In genomic region chr13:107348931-107349330, GRCh38 we compare ENCODE assay signal across 21 cellular contexts.
DNase-seq lines count a peak whose midpoint lies in the region; ATAC-seq, FAIRE-seq and TF ChIP-seq lines count a peak whose summit lies in the region.
"Had no signal": no experiment of that assay in that cellular context is flagged by ENCODE, and none has a peak within 500 bp of the region (broad histone marks: within the 10 kb centered on the region; RNA-seq: fewer than 3 reads in every experiment).

No MANE protein-coding gene starts in this region.

- H3K4me1 ChIP-seq in fibroblast of lung (ENCODE audit: control insufficient read depth, extremely low read depth, insufficient read depth, low read length): no peaks in the 10 kb centered on the region
- H3K4me1 ChIP-seq: esophagus muscularis mucosa had no signal

- no peak overlapping the region for H3K9ac ChIP-seq in fibroblast of lung (ENCODE audit: insufficient read depth, low read length)

- FAIRE-seq in H54 (lab: Jason Lieb, UNC): peak; percentile 97
- FAIRE-seq: HTR-8/SVneo had no signal

- no peaks in the 10 kb centered on the region for H3K36me3 ChIP-seq in fibroblast of lung (ENCODE audit: control insufficient read depth, insufficient read depth, low read length)
- H3K36me3 ChIP-seq: esophagus muscularis mucosa, thoracic aorta had no signal

- H3K4me2 ChIP-seq in fibroblast of lung (ENCODE audit: extremely low read depth, insufficient read depth, low read length): no peak overlapping the region

- no peaks in the 10 kb centered on the region for H3K27me3 ChIP-seq in fibroblast of lung (ENCODE audit: control insufficient read depth, insufficient read depth, low read length)
- H3K27me3 ChIP-seq: esophagus muscularis mucosa had no signal

- no peaks in the 10 kb centered on the region for H4K20me1 ChIP-seq in fibroblast of lung (ENCODE audit: control insufficient read depth, extremely low read depth, insufficient read depth, low read length)

- peak; percentile 56 for ATAC-seq in SK-N-SH treated with all-trans-retinoic acid at 6 μM for 48 hours
- ATAC-seq in GM21717 (IDR thresholded peaks at IDR 0.05; ENCODE audit: unreplicated experiment): no peak
- ATAC-seq: mucosa of descending colon; stimulated activated naive B cell treated with anti-CD40 and anti-IgM and Interleukin-4, amounts not matched to agents 10 μg/mL and 1 μg/mL and 100 μg/mL, for 72 hours had no signal

- no peak for TF ChIP-seq CTCF in fibroblast of lung (conservative IDR thresholded peaks at IDR 0.05 in 1 of 2, IDR thresholded peaks at IDR 0.05 in 1 of 2; ENCODE audit: low read depth in 1 of 2, low read length in 2 of 2)

- no peaks in the 10 kb centered on the region for H3K79me2 ChIP-seq in fibroblast of lung (ENCODE audit: control insufficient read depth, insufficient read depth, low read length)

- DNase-seq in H54 (ENCODE audit: insufficient read length, low spot score) (no peak), fibroblast of lung (ENCODE audit: low read depth in 2 of 2) (peak; percentile 23 to 69), hepatic stellate cell (ENCODE audit: low spot score) (no peak), cerebellar nuclear complex (lab: John Stamatoyannopoulos, UW) (no peak)
- DNase-seq in activated CD8-positive, alpha-beta memory T cell treated with anti-CD3 and anti-CD28 coated beads for 24 hours: no peak
- DNase-seq: activated CD8-positive, alpha-beta memory T cell treated with anti-CD3 and anti-CD28 coated beads, Interleukin-2, amount 50 U/mL, for 48 hours; activated gamma-delta T cell; amniotic stem cell; DMS79 treated with DMSO at 0.1 percent for 48 hours; effector CD8-positive, alpha-beta T cell; mucosa of descending colon; NCI-H2107; NCI-H524 treated with DMSO at 0.1 percent for 48 hours; SIG-M5; stimulated activated CD4-positive, alpha-beta T cell treated with anti-CD3 and anti-CD28 coated beads, Interleukin-1b, Interleukin-23, amount 100 ng/mL, for 48 hours; stimulated activated naive B cell treated with anti-CD40 and anti-IgM and Interleukin-4, amounts not matched to agents 10 μg/mL and 1 μg/mL and 100 μg/mL, for 72 hours had no signal

- H3K27ac ChIP-seq in fibroblast of lung (ENCODE audit: insufficient read depth, low read length): no peak overlapping the region
- H3K27ac ChIP-seq: esophagus muscularis mucosa, thoracic aorta had no signal

- H2AFZ ChIP-seq in fibroblast of lung (ENCODE audit: low read length): no peak overlapping the region

- H3K4me3 ChIP-seq in fibroblast of lung (replicated peaks in 1 of 4; ENCODE audit: control extremely low read depth in 1 of 4, insufficient read depth in 1 of 4, low read depth in 3 of 4, low read length in 4 of 4): no peak overlapping the region
- H3K4me3 ChIP-seq: esophagus muscularis mucosa, mucosa of descending colon, thoracic aorta had no signal

- TF ChIP-seq POLR2A in H54 (IDR thresholded peaks at IDR 0.05; ENCODE audit: low read depth, low read length): no peak

- H3K9me3 ChIP-seq in fibroblast of lung (ENCODE audit: control insufficient read depth, insufficient read depth, low read depth, low read length): no peaks in the 10 kb centered on the region
- H3K9me3 ChIP-seq: esophagus muscularis mucosa, mucosa of descending colon, thoracic aorta had no signal

TF ChIP-seq in SK-N-SH treated with all-trans-retinoic acid at 6 μM for 48 hours, 23 proteins besides CTCF, POLR2A, EP300 and RAD21:
- TF ChIP-seq ISL1 (CRISPR knock-in tag; IDR thresholded peaks at IDR 0.05) (no peak; the same call in 1 of the 2 replicates), TCF4 (CRISPR knock-in tag; IDR thresholded peaks at IDR 0.05; ENCODE audit: borderline replicate concordance) (0 out of 2 replicates have a peak, but pooled peaks have one; percentile 50)

Comparison
In these comparisons a context has a peak if more than half of its experiments do, and no peak if none do; other contexts are left out.
1. DNase-seq: peak in fibroblast of lung (2 of 2); none in H54 (single experiment), hepatic stellate cell (single experiment), cerebellar nuclear complex (0 of 2) and activated CD8-positive, alpha-beta memory T cell treated with anti-CD3 and anti-CD28 coated beads for 24 hours (single experiment).